In genomic region chr9:36987891-36988290, GRCh38 we compare ENCODE assay signal across 11 cellular contexts. TPM values are rescaled to one million over a fixed set of nuclear protein-coding genes. Genes with fewer than 3 reads are reported as not detected.
A peak's percentile ranks its signal among the peaks of the same experiment; 100 is the strongest.
DNase-seq lines count a peak whose midpoint lies in the region; ATAC-seq and TF ChIP-seq lines count a peak whose summit lies in the region.
"Had no signal": no experiment of that assay in that cellular context is flagged by ENCODE, and none has a peak within 500 bp of the region (broad histone marks: within the 10 kb centered on the region; RNA-seq: fewer than 3 reads in every experiment).

No MANE protein-coding gene starts in this region.

- 18% methylated on average over 11 of the region's 14 CpGs for WGBS in hepatocyte (ENCODE audit: low lambda C conversion rate, missing lambda C conversion rate)

- H3K4me3 ChIP-seq in Panc1 (ENCODE audit: low read depth in 2 of 2, low read length in 2 of 2), result no peak overlapping the region
- no peak overlapping the region for H3K4me3 ChIP-seq in hepatocyte

- H3K9me3 ChIP-seq in Panc1 (ENCODE audit: control insufficient read depth, insufficient read depth, low read depth, low read length) (peaks cover 5% of the 10 kb centered on the region; the same call in 1 of the 2 replicates), hepatocyte (ENCODE audit: low read depth) (no peaks in the 10 kb centered on the region)

- H3K36me3 ChIP-seq in Panc1 (ENCODE audit: control insufficient read depth, insufficient read depth, low read length), result no peaks in the 10 kb centered on the region
- H3K36me3 ChIP-seq in hepatocyte (replicated peaks; ENCODE audit: insufficient read depth, low read depth), result no peaks in the 10 kb centered on the region

- BruUV-seq in Panc1 (replicated peaks; lab: Mats Ljungman, UMichigan), result no TSS peak

- peak overlapping the region; percentile 13 for H3K4me2 ChIP-seq in hepatocyte

- TF ChIP-seq CTCF in Panc1 (IDR thresholded peaks at IDR 0.05) (no peak), hepatocyte (IDR thresholded peaks at IDR 0.05; ENCODE audit: poor library complexity) (no peak)

- peak; percentile 20 for DNase-seq in ACHN
- DNase-seq in Panc1 (ENCODE audit: low read depth, low spot score), result no peak
- no peak for DNase-seq in hepatocyte (ENCODE audit: low spot score)
- no peak for DNase-seq in LoVo (ENCODE audit: low spot score)
- no peak for DNase-seq in OCI-M1 (lab: John Stamatoyannopoulos, UW)
- DNase-seq: foreskin melanocyte had no signal

- H3K27me3 ChIP-seq in Panc1 (ENCODE audit: control insufficient read depth, insufficient read depth, low read length) (peaks cover 19% of the 10 kb centered on the region), hepatocyte (peaks cover 82% of the 10 kb centered on the region)

- CTCF ChIA-PET in Panc1 (lab: Charles Lee), result interaction anchor here (3.2 kb wide), 1 partner anchor 114 kb away, joined by 14 read pairs; no protein-coding TSS in a partner anchor

- H3K4me1 ChIP-seq in Panc1 (ENCODE audit: control insufficient read depth, insufficient read depth, low read length) (no peaks in the 10 kb centered on the region; the same call in 1 of the 2 replicates), hepatocyte (ENCODE audit: insufficient read depth) (peaks cover 4% of the 10 kb centered on the region)

- no peaks in the 10 kb centered on the region for H3K9me2 ChIP-seq in hepatocyte (replicated peaks; ENCODE audit: insufficient read depth)

- no peaks in the 10 kb centered on the region for H4K20me1 ChIP-seq in hepatocyte (ENCODE audit: insufficient read depth, poor library complexity, severe bottlenecking)

- intact Hi-C loops in Panc1 (cut with micrococcal nuclease; ENCODE audit: unreplicated experiment), result loop anchor here (5.0 kb wide), 1 partner anchor 51 kb away; no protein-coding TSS in a partner anchor

- H2AFZ ChIP-seq in hepatocyte, result no peak overlapping the region

- in situ Hi-C loops in ACHN (cut with HindIII; ENCODE audit: low pct_ligation_motif_present, low pct_unique_long_range_greater_than_20kb, low sequenced_read_pairs), result no loop called here
- in situ Hi-C loops in Panc1 (cut with HindIII; ENCODE audit: low pct_unique_long_range_greater_than_20kb, low sequenced_read_pairs), result no loop called here

- ATAC-seq in GM19043 (IDR thresholded peaks at IDR 0.05; ENCODE audit: low read depth, unreplicated experiment) (peak; percentile 37), Panc1 (0 out of 2 replicates have a peak, but pooled peaks have one; percentile 29), HG03571 (IDR thresholded peaks at IDR 0.05; ENCODE audit: unreplicated experiment) (no peak), GM21515 (IDR thresholded peaks at IDR 0.05; ENCODE audit: unreplicated experiment) (no peak)

- POLR2A ChIA-PET in Panc1 (lab: Charles Lee), result interaction anchor here (0.6 kb wide), 1 partner anchor 17 kb away, joined by 4 read pairs; no protein-coding TSS in a partner anchor

- H3K27ac ChIP-seq in Panc1 (ENCODE audit: low read length) (no peak overlapping the region), hepatocyte (no peak overlapping the region)

- H3K79me2 ChIP-seq in hepatocyte, result no peaks in the 10 kb centered on the region

RNA-seq across cellular contexts. Expression of gene PAX5, which starts 46.2 kb away (rescaled TPM):
- total RNA-seq in Panc1 (2021; ENCODE audit: unreplicated experiment) (0.39 TPM), hepatocyte (not detected in 2 replicates)
- 0.05 TPM for polyA plus RNA-seq in Panc1 (2012; ENCODE audit: insufficient read length)
- polyA plus RNA-seq in hepatocyte, result not detected in 2 replicates
- total RNA-seq: H4 had no signal
- polyA plus RNA-seq: BJ had no signal

Comparison
In these comparisons a context has a peak if more than half of its experiments do, and no peak if none do; other contexts are left out.
1. ATAC-seq: peak in GM19043 (single experiment) and Panc1 (single experiment); none in HG03571 (single experiment) and GM21515 (single experiment).